In the genomic region with DNA sequence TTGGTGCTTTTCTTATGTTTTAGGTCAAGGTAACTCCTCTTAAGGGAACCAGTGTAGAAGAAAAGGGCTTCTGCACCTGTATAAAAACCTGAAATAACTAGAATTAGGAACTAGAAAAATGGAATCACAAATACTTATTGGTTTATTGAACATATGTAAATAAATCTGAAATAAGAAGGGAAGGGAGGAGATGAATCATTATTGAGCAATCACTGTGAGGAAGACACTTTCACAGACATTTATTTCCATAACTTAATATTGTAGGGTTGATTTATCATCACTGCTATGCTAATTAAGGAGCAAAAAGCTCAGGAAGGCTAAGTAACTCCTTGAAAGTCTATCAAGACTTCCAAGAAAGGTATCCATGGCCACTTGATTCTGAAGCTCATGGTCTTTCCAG, we compare ENCODE assay signal across 10 cellular contexts. TPM values are rescaled to one million over a fixed set of nuclear protein-coding genes. Genes with fewer than 3 reads are reported as not detected.
"Had no signal": no experiment of that assay in that cellular context is flagged by ENCODE, and none has a peak within 500 bp of the region (broad histone marks: within the 10 kb centered on the region; RNA-seq: fewer than 3 reads in every experiment).

No MANE protein-coding gene starts in this region.

RNA-seq across cellular contexts. Expression of gene RAB6D, which starts 24.7 kb away (rescaled TPM):
- total RNA-seq: OCI-LY7, PC-3, PC-9, Right ventricle myocardium inferior, Right ventricle myocardium superior, RPMI7951, SJCRH30, SK-MEL-5, T-cell had no signal
- polyA plus RNA-seq: SK-N-SH had no signal
